1 cellular context compared by ENCODE assay signal in genomic region chr19:49497047-49497789, GRCh38.
TF ChIP-seq lines count a peak whose summit lies in the region.

No MANE protein-coding gene starts in this region.

TF ChIP-seq in K562, 482 proteins besides CTCF, POLR2A, EP300 and RAD21 (continued from another document and continues in another):
- TF ChIP-seq, protein P1, sequence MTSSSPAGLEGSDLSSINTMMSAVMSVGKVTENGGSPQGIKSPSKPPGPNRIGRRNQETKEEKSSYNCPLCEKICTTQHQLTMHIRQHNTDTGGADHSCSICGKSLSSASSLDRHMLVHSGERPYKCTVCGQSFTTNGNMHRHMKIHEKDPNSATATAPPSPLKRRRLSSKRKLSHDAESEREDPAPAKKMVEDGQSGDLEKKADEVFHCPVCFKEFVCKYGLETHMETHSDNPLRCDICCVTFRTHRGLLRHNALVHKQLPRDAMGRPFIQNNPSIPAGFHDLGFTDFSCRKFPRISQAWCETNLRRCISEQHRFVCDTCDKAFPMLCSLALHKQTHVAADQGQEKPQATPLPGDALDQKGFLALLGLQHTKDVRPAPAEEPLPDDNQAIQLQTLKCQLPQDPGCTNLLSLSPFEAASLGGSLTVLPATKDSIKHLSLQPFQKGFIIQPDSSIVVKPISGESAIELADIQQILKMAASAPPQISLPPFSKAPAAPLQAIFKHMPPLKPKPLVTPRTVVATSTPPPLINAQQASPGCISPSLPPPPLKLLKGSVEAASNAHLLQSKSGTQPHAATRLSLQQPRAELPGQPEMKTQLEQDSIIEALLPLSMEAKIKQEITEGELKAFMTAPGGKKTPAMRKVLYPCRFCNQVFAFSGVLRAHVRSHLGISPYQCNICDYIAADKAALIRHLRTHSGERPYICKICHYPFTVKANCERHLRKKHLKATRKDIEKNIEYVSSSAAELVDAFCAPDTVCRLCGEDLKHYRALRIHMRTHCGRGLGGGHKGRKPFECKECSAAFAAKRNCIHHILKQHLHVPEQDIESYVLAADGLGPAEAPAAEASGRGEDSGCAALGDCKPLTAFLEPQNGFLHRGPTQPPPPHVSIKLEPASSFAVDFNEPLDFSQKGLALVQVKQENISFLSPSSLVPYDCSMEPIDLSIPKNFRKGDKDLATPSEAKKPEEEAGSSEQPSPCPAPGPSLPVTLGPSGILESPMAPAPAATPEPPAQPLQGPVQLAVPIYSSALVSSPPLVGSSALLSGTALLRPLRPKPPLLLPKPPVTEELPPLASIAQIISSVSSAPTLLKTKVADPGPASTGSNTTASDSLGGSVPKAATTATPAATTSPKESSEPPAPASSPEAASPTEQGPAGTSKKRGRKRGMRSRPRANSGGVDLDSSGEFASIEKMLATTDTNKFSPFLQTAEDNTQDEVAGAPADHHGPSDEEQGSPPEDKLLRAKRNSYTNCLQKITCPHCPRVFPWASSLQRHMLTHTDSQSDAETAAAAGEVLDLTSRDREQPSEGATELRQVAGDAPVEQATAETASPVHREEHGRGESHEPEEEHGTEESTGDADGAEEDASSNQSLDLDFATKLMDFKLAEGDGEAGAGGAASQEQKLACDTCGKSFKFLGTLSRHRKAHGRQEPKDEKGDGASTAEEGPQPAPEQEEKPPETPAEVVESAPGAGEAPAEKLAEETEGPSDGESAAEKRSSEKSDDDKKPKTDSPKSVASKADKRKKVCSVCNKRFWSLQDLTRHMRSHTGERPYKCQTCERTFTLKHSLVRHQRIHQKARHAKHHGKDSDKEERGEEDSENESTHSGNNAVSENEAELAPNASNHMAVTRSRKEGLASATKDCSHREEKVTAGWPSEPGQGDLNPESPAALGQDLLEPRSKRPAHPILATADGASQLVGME (CRISPR knock-in tag; IDR thresholded peaks at IDR 0.05), result no peak
- no peak for TF ChIP-seq NR2C2 (CRISPR knock-in tag; IDR thresholded peaks at IDR 0.05)
- TF ChIP-seq NR2C2 (tag; IDR thresholded peaks at IDR 0.05), result no peak
- TF ChIP-seq, protein P2, sequence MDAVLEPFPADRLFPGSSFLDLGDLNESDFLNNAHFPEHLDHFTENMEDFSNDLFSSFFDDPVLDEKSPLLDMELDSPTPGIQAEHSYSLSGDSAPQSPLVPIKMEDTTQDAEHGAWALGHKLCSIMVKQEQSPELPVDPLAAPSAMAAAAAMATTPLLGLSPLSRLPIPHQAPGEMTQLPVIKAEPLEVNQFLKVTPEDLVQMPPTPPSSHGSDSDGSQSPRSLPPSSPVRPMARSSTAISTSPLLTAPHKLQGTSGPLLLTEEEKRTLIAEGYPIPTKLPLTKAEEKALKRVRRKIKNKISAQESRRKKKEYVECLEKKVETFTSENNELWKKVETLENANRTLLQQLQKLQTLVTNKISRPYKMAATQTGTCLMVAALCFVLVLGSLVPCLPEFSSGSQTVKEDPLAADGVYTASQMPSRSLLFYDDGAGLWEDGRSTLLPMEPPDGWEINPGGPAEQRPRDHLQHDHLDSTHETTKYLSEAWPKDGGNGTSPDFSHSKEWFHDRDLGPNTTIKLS (IDR thresholded peaks at IDR 0.05; ENCODE audit: borderline replicate concordance, low read depth), result peak; percentile 49; the same call in 1 of the 2 replicates
- TF ChIP-seq, protein P3, sequence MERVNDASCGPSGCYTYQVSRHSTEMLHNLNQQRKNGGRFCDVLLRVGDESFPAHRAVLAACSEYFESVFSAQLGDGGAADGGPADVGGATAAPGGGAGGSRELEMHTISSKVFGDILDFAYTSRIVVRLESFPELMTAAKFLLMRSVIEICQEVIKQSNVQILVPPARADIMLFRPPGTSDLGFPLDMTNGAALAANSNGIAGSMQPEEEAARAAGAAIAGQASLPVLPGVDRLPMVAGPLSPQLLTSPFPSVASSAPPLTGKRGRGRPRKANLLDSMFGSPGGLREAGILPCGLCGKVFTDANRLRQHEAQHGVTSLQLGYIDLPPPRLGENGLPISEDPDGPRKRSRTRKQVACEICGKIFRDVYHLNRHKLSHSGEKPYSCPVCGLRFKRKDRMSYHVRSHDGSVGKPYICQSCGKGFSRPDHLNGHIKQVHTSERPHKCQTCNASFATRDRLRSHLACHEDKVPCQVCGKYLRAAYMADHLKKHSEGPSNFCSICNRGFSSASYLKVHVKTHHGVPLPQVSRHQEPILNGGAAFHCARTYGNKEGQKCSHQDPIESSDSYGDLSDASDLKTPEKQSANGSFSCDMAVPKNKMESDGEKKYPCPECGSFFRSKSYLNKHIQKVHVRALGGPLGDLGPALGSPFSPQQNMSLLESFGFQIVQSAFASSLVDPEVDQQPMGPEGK (CRISPR knock-in tag; IDR thresholded peaks at IDR 0.05; ENCODE audit: borderline replicate concordance), result no peak
- no peak for TF ChIP-seq ZNF830 (CRISPR knock-in tag; IDR thresholded peaks at IDR 0.05)
- no peak for TF ChIP-seq ZZZ3 (IDR thresholded peaks at IDR 0.05)
- no peak for TF ChIP-seq C11orf30 (IDR thresholded peaks at IDR 0.05; ENCODE audit: low read depth)
- peak; percentile 31; the same call in 1 of the 2 replicates for TF ChIP-seq JUND (IDR thresholded peaks at IDR 0.05; ENCODE audit: borderline replicate concordance, low read depth, low read length)
- no peak for TF ChIP-seq JUND (tag; IDR thresholded peaks at IDR 0.05; ENCODE audit: borderline replicate concordance, low read depth, low read length)
- TF ChIP-seq DIDO1 (tag; IDR thresholded peaks at IDR 0.05; ENCODE audit: low read depth), result no peak
- TF ChIP-seq ZNF764 (CRISPR knock-in tag; IDR thresholded peaks at IDR 0.05; ENCODE audit: low read depth), result no peak
- no peak for TF ChIP-seq FOXJ2 (tag; IDR thresholded peaks at IDR 0.05)
- TF ChIP-seq TARDBP (IDR thresholded peaks at IDR 0.05), result 0 out of 2 replicates have a peak, but pooled peaks have one; percentile 23
- no peak for TF ChIP-seq MTA1 (IDR thresholded peaks at IDR 0.05; ENCODE audit: borderline replicate concordance)
- no peak for TF ChIP-seq POLR2H (tag; IDR thresholded peaks at IDR 0.05; ENCODE audit: low read depth)
- TF ChIP-seq, protein P4, sequence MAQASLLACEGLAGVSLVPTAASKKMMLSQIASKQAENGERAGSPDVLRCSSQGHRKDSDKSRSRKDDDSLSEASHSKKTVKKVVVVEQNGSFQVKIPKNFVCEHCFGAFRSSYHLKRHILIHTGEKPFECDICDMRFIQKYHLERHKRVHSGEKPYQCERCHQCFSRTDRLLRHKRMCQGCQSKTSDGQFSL (CRISPR knock-in tag; IDR thresholded peaks at IDR 0.05), result no peak
- TF ChIP-seq, protein P4 (tag; IDR thresholded peaks at IDR 0.05), result no peak
- no peak for TF ChIP-seq RBM17 (IDR thresholded peaks at IDR 0.05; ENCODE audit: borderline replicate concordance, low read depth, low read length)
- TF ChIP-seq KAT7 (CRISPR knock-in tag; IDR thresholded peaks at IDR 0.05; ENCODE audit: borderline replicate concordance), result no peak
- TF ChIP-seq TAL1 (IDR thresholded peaks at IDR 0.05), result no peak
- no peak for TF ChIP-seq CC2D1A (IDR thresholded peaks at IDR 0.05)
- TF ChIP-seq, protein P5, sequence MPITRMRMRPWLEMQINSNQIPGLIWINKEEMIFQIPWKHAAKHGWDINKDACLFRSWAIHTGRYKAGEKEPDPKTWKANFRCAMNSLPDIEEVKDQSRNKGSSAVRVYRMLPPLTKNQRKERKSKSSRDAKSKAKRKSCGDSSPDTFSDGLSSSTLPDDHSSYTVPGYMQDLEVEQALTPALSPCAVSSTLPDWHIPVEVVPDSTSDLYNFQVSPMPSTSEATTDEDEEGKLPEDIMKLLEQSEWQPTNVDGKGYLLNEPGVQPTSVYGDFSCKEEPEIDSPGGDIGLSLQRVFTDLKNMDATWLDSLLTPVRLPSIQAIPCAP (CRISPR knock-in tag; IDR thresholded peaks at IDR 0.05; ENCODE audit: borderline replicate concordance), result no peak
- no peak for TF ChIP-seq DDX20 (tag; IDR thresholded peaks at IDR 0.05; ENCODE audit: low read depth)
- peak; percentile 62; the same call in 1 of the 2 replicates for TF ChIP-seq ARID4B (CRISPR knock-in tag; IDR thresholded peaks at IDR 0.05)
- TF ChIP-seq IFI16 (CRISPR knock-in tag; IDR thresholded peaks at IDR 0.05), result no peak
- no peak for TF ChIP-seq MCM5 (IDR thresholded peaks at IDR 0.05; ENCODE audit: low read depth)
- no peak for TF ChIP-seq ZNF583 (CRISPR knock-in tag; IDR thresholded peaks at IDR 0.05)
- 0 out of 2 replicates have a peak, but pooled peaks have one; percentile 47 for TF ChIP-seq AFF4 (CRISPR knock-in tag; IDR thresholded peaks at IDR 0.05)
- TF ChIP-seq ZNF133 (CRISPR knock-in tag; IDR thresholded peaks at IDR 0.05), result no peak
- peak in 1 of 2 experiments; percentile 84; a peak in 2 of 4 replicates for TF ChIP-seq HDAC1 (IDR thresholded peaks at IDR 0.05)
- TF ChIP-seq SREBF1 (IDR thresholded peaks at IDR 0.05; ENCODE audit: borderline replicate concordance, low read depth, low read length), result no peak
- no peak for TF ChIP-seq HOXB6 (CRISPR knock-in tag; IDR thresholded peaks at IDR 0.05; ENCODE audit: borderline replicate concordance)
- TF ChIP-seq HMG20A (CRISPR knock-in tag; conservative IDR thresholded peaks at IDR 0.05), result no peak
- no peak for TF ChIP-seq DACH1 (IDR thresholded peaks at IDR 0.05; ENCODE audit: partially characterized antibody)
- TF ChIP-seq L3MBTL2 (IDR thresholded peaks at IDR 0.05), result peak; percentile 52
- TF ChIP-seq HIVEP1 (CRISPR knock-in tag; IDR thresholded peaks at IDR 0.05), result no peak
- TF ChIP-seq OTX1 (CRISPR knock-in tag; IDR thresholded peaks at IDR 0.05), result no peak
- TF ChIP-seq NR2F6 (CRISPR knock-in tag; IDR thresholded peaks at IDR 0.05), result no peak
- TF ChIP-seq HNRNPK (IDR thresholded peaks at IDR 0.05; ENCODE audit: low read depth, low read length, poor library complexity, severe bottlenecking), result no peak
- TF ChIP-seq, protein P6, sequence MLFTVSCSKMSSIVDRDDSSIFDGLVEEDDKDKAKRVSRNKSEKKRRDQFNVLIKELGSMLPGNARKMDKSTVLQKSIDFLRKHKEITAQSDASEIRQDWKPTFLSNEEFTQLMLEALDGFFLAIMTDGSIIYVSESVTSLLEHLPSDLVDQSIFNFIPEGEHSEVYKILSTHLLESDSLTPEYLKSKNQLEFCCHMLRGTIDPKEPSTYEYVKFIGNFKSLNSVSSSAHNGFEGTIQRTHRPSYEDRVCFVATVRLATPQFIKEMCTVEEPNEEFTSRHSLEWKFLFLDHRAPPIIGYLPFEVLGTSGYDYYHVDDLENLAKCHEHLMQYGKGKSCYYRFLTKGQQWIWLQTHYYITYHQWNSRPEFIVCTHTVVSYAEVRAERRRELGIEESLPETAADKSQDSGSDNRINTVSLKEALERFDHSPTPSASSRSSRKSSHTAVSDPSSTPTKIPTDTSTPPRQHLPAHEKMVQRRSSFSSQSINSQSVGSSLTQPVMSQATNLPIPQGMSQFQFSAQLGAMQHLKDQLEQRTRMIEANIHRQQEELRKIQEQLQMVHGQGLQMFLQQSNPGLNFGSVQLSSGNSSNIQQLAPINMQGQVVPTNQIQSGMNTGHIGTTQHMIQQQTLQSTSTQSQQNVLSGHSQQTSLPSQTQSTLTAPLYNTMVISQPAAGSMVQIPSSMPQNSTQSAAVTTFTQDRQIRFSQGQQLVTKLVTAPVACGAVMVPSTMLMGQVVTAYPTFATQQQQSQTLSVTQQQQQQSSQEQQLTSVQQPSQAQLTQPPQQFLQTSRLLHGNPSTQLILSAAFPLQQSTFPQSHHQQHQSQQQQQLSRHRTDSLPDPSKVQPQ (CRISPR knock-in tag; IDR thresholded peaks at IDR 0.05; ENCODE audit: borderline replicate concordance), result no peak
